Comparison of ENCODE assay signal across 28 cellular contexts in genomic region chr15:99264125-99264524, GRCh38. TPM values are rescaled to one million over a fixed set of nuclear protein-coding genes. Genes with fewer than 3 reads are reported as not detected.
DNase-seq lines count a peak whose midpoint lies in the region; ATAC-seq and TF ChIP-seq lines count a peak whose summit lies in the region.
"Had no signal": no experiment of that assay in that cellular context is flagged by ENCODE, and none has a peak within 500 bp of the region (broad histone marks: within the 10 kb centered on the region; RNA-seq: fewer than 3 reads in every experiment).

No MANE protein-coding gene starts in this region.

- H3K9me3 Mint-ChIP-seq in activated T-helper 1 cell treated with anti-CD3 and anti-CD28 coated beads, Interleukin-12 subunit alpha, Interleukin-12 subunit beta, Interleukin-2, Interleukin-4 antibody, amounts not matched to agents 30 ng/mL and 10 ng/mL and 1 ng/mL, durations not matched to agents 14 hours and 24 hours and 36 hours = no peaks in the 10 kb centered on the region
- H3K9me3 Mint-ChIP-seq: activated CD4-positive, alpha-beta T cell treated with anti-CD3 and anti-CD28 coated beads, Interleukin-2, amount 10 ng/mL, durations not matched to agents 24 days and 14 days; activated T-cell treated with anti-CD3 and anti-CD28 coated beads, Interleukin-2, amount 50 U/mL, for 24 hours; dendritic cell treated with granulocyte-macrophage colony-stimulating factor and Interleukin-4, amounts not matched to agents 40 ng/mL and 50 ng/mL, for 4 days had no signal

- H3K4me1 ChIP-seq in RWPE2 (ENCODE audit: insufficient read depth, poor library complexity, severe bottlenecking) = peaks cover 18% of the 10 kb centered on the region
- H3K4me1 ChIP-seq: gastrocnemius medialis, parathyroid adenoma, uterus had no signal

- TF ChIP-seq CTCF in RWPE2 (IDR thresholded peaks at IDR 0.05; ENCODE audit: poor library complexity, severe bottlenecking) = no peak

- H3K36me3 Mint-ChIP-seq in activated T-helper 1 cell treated with anti-CD3 and anti-CD28 coated beads, Interleukin-12 subunit alpha, Interleukin-12 subunit beta, Interleukin-2, Interleukin-4 antibody, amounts not matched to agents 30 ng/mL and 10 ng/mL and 1 ng/mL, durations not matched to agents 14 hours and 24 hours and 36 hours (ENCODE audit: low read depth) = peaks cover 7% of the 10 kb centered on the region

- H3K9me3 ChIP-seq in RWPE2 (ENCODE audit: severe bottlenecking) = no peaks in the 10 kb centered on the region
- H3K9me3 ChIP-seq: gastrocnemius medialis, Peyer's patch, uterus had no signal

- H3K4me3 ChIP-seq in RWPE2 (ENCODE audit: severe bottlenecking) = no peak overlapping the region
- H3K4me3 ChIP-seq: gastrocnemius medialis, Peyer's patch, skin epidermis, uterus had no signal

- H3K4me1 Mint-ChIP-seq in activated T-helper 1 cell treated with anti-CD3 and anti-CD28 coated beads, Interleukin-12 subunit alpha, Interleukin-12 subunit beta, Interleukin-2, Interleukin-4 antibody, amounts not matched to agents 30 ng/mL and 10 ng/mL and 1 ng/mL, durations not matched to agents 14 hours and 24 hours and 36 hours (ENCODE audit: low read depth) = peaks cover 11% of the 10 kb centered on the region

- ATAC-seq in RWPE2 (ENCODE audit: low read depth) = peak; percentile 93
- ATAC-seq: gastrocnemius medialis; left ventricle myocardium superior; stimulated activated naive CD8-positive, alpha-beta T cell treated with anti-CD3 and anti-CD28 coated beads, Interleukin-15, Interleukin-2, amounts not matched to agents 100 U/mL and 50 U/mL, for 24 hours had no signal

- DNase-seq in NCI-H2171 treated with DMSO at 0.1 percent for 48 hours (lab: John Stamatoyannopoulos, UW) (peak; percentile 49), NCI-H2171 (lab: John Stamatoyannopoulos, UW) (no peak), RWPE2 (ENCODE audit: low spot score) (no peak), epithelial cell of prostate (ENCODE audit: low read depth, low spot score) (no peak), renal cortical epithelial cell (ENCODE audit: low read depth) (peak; percentile 14), erythroblast (lab: John Stamatoyannopoulos, UW) (no peak)
- DNase-seq in activated CD4-positive, CD25-positive, alpha-beta regulatory T cell (lab: John Stamatoyannopoulos, UW) = no peak
- DNase-seq in activated T-helper 1 cell treated with anti-CD3 and anti-CD28 coated beads, Interleukin-12 subunit alpha, Interleukin-12 subunit beta, Interleukin-2, Interleukin-4 antibody, amounts not matched to agents 30 ng/mL and 10 ng/mL and 1 ng/mL, durations not matched to agents 14 hours and 24 hours and 36 hours (ENCODE audit: low spot score) = no peak
- DNase-seq: 8988T; activated CD4-positive, alpha-beta T cell treated with anti-CD3 and anti-CD28 coated beads, Interleukin-2, amount 10 ng/mL, durations not matched to agents 24 days and 14 days; activated gamma-delta T cell treated with Interleukin-2 at 50 U/mL for 16 hours; activated T-cell treated with anti-CD3 and anti-CD28 coated beads, Interleukin-2, amount 50 U/mL, for 24 hours; C1 segment of cervical spinal cord; gastrocnemius medialis; hippocampal formation; left ventricle myocardium superior; NCI-H2029 treated with DMSO at 0.1 percent for 48 hours; NCI-H2227 treated with DMSO at 0.1 percent for 48 hours; NCI-H526; Peyer's patch; SIG-M5; stimulated activated naive CD8-positive, alpha-beta T cell treated with anti-CD3 and anti-CD28 coated beads, Interleukin-15, Interleukin-2, amounts not matched to agents 100 U/mL and 50 U/mL, for 24 hours; T1000; uterus; WERI-Rb-1 had no signal

- H3K27me3 Mint-ChIP-seq in activated T-helper 1 cell treated with anti-CD3 and anti-CD28 coated beads, Interleukin-12 subunit alpha, Interleukin-12 subunit beta, Interleukin-2, Interleukin-4 antibody, amounts not matched to agents 30 ng/mL and 10 ng/mL and 1 ng/mL, durations not matched to agents 14 hours and 24 hours and 36 hours (ENCODE audit: insufficient read depth) = no peaks in the 10 kb centered on the region
- H3K27me3 Mint-ChIP-seq: activated CD4-positive, alpha-beta T cell treated with anti-CD3 and anti-CD28 coated beads, Interleukin-2, amount 10 ng/mL, durations not matched to agents 24 days and 14 days; activated T-cell treated with anti-CD3 and anti-CD28 coated beads, Interleukin-2, amount 50 U/mL, for 24 hours; dendritic cell treated with granulocyte-macrophage colony-stimulating factor and Interleukin-4, amounts not matched to agents 40 ng/mL and 50 ng/mL, for 4 days had no signal

- H3K27ac Mint-ChIP-seq in activated T-helper 1 cell treated with anti-CD3 and anti-CD28 coated beads, Interleukin-12 subunit alpha, Interleukin-12 subunit beta, Interleukin-2, Interleukin-4 antibody, amounts not matched to agents 30 ng/mL and 10 ng/mL and 1 ng/mL, durations not matched to agents 14 hours and 24 hours and 36 hours = no peak overlapping the region
- H3K27ac Mint-ChIP-seq: activated CD4-positive, alpha-beta T cell treated with anti-CD3 and anti-CD28 coated beads, Interleukin-2, amount 10 ng/mL, durations not matched to agents 24 days and 14 days; activated T-cell treated with anti-CD3 and anti-CD28 coated beads, Interleukin-2, amount 50 U/mL, for 24 hours; dendritic cell treated with granulocyte-macrophage colony-stimulating factor and Interleukin-4, amounts not matched to agents 40 ng/mL and 50 ng/mL, for 4 days had no signal

- no peaks in the 10 kb centered on the region for H3K27me3 ChIP-seq in RWPE2 (ENCODE audit: insufficient read depth, poor library complexity, severe bottlenecking)
- H3K27me3 ChIP-seq: gastrocnemius medialis, Peyer's patch, uterus had no signal

- TF ChIP-seq POLR2A in erythroblast (IDR thresholded peaks at IDR 0.05; ENCODE audit: low read length) = no peak

- intact Hi-C loops in activated T-helper 1 cell treated with anti-CD3 and anti-CD28 coated beads, Interleukin-12 subunit alpha, Interleukin-12 subunit beta, Interleukin-2, Interleukin-4 antibody, amounts not matched to agents 30 ng/mL and 10 ng/mL and 1 ng/mL, durations not matched to agents 14 hours and 24 hours and 36 hours (cut with micrococcal nuclease) = no loop called here

- H3K27ac ChIP-seq in RWPE2 (ENCODE audit: poor library complexity, severe bottlenecking) (peak overlapping the region; percentile 26), epithelial cell of prostate (peak overlapping the region; percentile 44)
- H3K27ac ChIP-seq: gastrocnemius medialis, parathyroid adenoma, Peyer's patch, skin epidermis, uterus, WERI-Rb-1 had no signal

- no peaks in the 10 kb centered on the region for H3K36me3 ChIP-seq in RWPE2 (ENCODE audit: low read depth)
- H3K36me3 ChIP-seq: gastrocnemius medialis, uterus, WERI-Rb-1 had no signal

- no peak overlapping the region for H3K4me3 Mint-ChIP-seq in activated T-helper 1 cell treated with anti-CD3 and anti-CD28 coated beads, Interleukin-12 subunit alpha, Interleukin-12 subunit beta, Interleukin-2, Interleukin-4 antibody, amounts not matched to agents 30 ng/mL and 10 ng/mL and 1 ng/mL, durations not matched to agents 14 hours and 24 hours and 36 hours
- H3K4me3 Mint-ChIP-seq: activated CD4-positive, alpha-beta T cell treated with anti-CD3 and anti-CD28 coated beads, Interleukin-2, amount 10 ng/mL, durations not matched to agents 24 days and 14 days; activated T-cell treated with anti-CD3 and anti-CD28 coated beads, Interleukin-2, amount 50 U/mL, for 24 hours; dendritic cell treated with granulocyte-macrophage colony-stimulating factor and Interleukin-4, amounts not matched to agents 40 ng/mL and 50 ng/mL, for 4 days had no signal

RNA-seq across cellular contexts. Expression of gene LRRC28, which starts 12.8 kb away (rescaled TPM):
- total RNA-seq in renal cortical epithelial cell = 20.0 and 27.8 TPM in 2 replicates
- total RNA-seq in activated T-helper 1 cell treated with anti-CD3 and anti-CD28 coated beads, Interleukin-12 subunit alpha, Interleukin-12 subunit beta, Interleukin-2, Interleukin-4 antibody, amounts not matched to agents 30 ng/mL and 10 ng/mL and 1 ng/mL, durations not matched to agents 14 hours and 24 hours and 36 hours = 13.6 and 14.8 TPM in 2 replicates

RNA-seq across cellular contexts. Expression of gene TTC23, which starts 14.7 kb away (rescaled TPM):
- 32.5 and 47.3 TPM in 2 replicates for total RNA-seq in renal cortical epithelial cell
- 5.0 TPM in 2 replicates for total RNA-seq in activated T-helper 1 cell treated with anti-CD3 and anti-CD28 coated beads, Interleukin-12 subunit alpha, Interleukin-12 subunit beta, Interleukin-2, Interleukin-4 antibody, amounts not matched to agents 30 ng/mL and 10 ng/mL and 1 ng/mL, durations not matched to agents 14 hours and 24 hours and 36 hours

Comparison
In these comparisons a context has a peak if more than half of its experiments do, and no peak if none do; other contexts are left out.
1. DNase-seq: peak in NCI-H2171 treated with DMSO at 0.1 percent for 48 hours (single experiment) and renal cortical epithelial cell (single experiment); none in NCI-H2171 (single experiment), RWPE2 (single experiment), epithelial cell of prostate (single experiment), activated CD4-positive, CD25-positive, alpha-beta regulatory T cell (0 of 4), activated T-helper 1 cell treated with anti-CD3 and anti-CD28 coated beads, Interleukin-12 subunit alpha, Interleukin-12 subunit beta, Interleukin-2, Interleukin-4 antibody, amounts not matched to agents 30 ng/mL and 10 ng/mL and 1 ng/mL, durations not matched to agents 14 hours and 24 hours and 36 hours (single experiment) and erythroblast (0 of 2).